Comparison of ENCODE assay signal across 13 cellular contexts in the genomic region with DNA sequence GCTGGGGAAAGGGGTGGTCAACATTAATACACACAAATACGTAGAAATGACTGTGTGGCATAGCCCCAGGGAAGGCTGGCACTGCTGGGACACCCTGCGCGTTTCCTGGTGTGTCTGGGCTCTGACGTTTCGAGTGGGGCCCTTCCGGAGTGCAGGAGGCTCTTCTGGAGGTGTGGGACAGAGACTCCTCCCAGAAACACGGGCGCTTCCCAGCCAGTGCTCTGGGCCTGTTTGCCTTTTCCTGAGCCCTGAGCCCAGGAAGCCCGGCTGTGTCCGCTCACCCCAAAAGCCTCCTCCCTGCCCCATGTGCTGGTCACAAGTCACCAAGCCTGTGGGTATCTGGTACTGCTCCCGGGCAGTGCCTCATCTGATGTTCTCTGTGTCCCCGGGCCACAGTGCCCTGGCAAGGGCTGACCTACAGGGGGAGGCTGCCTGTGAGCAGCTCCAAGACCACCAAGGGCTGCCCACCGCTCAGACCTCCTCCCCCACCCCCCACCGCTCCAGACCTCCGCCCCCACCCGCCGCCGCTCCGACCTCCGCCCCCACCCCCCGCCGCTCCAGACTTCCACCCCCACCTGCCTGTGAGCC.
DNase-seq lines count a peak whose midpoint lies in the region; ATAC-seq, FAIRE-seq and TF ChIP-seq lines count a peak whose summit lies in the region.
"Had no signal": no experiment of that assay in that cellular context is flagged by ENCODE, and none has a peak within 500 bp of the region (broad histone marks: within the 10 kb centered on the region; RNA-seq: fewer than 3 reads in every experiment).

No MANE protein-coding gene starts in this region.

- H4K5ac ChIP-seq in H1 (ENCODE audit: insufficient read length, low read depth, low read length): no peak overlapping the region

- H3K36me3 ChIP-seq in H1 (ENCODE audit: control insufficient read depth in 2 of 4, insufficient read depth in 4 of 4, low read length in 3 of 4) (no peaks in the 10 kb centered on the region; a peak in 1 of 8 replicates), lower lobe of right lung (no peaks in the 10 kb centered on the region), sigmoid colon (no peaks in the 10 kb centered on the region)

- H3K4me3 ChIP-seq in right cardiac atrium (ENCODE audit: low read length) (no peak overlapping the region), H1 (ENCODE audit: extremely low read depth in 1 of 4, insufficient read depth in 2 of 4, low read depth in 3 of 4, low read length in 4 of 4) (no peak overlapping the region), lower lobe of right lung (no peak overlapping the region), sigmoid colon (no peak overlapping the region)
- H3K4me3 ChIP-seq: GM12878 had no signal

- TF ChIP-seq POLR2A in H1 (IDR thresholded peaks at IDR 0.05; ENCODE audit: control extremely low read depth in 1 of 2, low read depth in 2 of 2, low read length in 2 of 2) (no peak), sigmoid colon (IDR thresholded peaks at IDR 0.05) (no peak)

- CTCF ChIA-PET in H1 (lab: Charles Lee; ENCODE audit: partially characterized antibody): interaction anchor here (1.1 to 1.4 kb wide), 4 partner anchors 9 to 140 kb away, joined by 3 to 4 read pairs (median 3); no protein-coding TSS in a partner anchor

- H2BK12ac ChIP-seq in H1 (ENCODE audit: low read depth, low read length): no peak overlapping the region

- no peaks in the 10 kb centered on the region for H3K4me1 ChIP-seq in right cardiac atrium (ENCODE audit: control insufficient read depth, insufficient read depth, low read length)
- no peaks in the 10 kb centered on the region for H3K4me1 ChIP-seq in H1 (replicated peaks in 1 of 4; ENCODE audit: control insufficient read depth in 3 of 4, insufficient read depth in 4 of 4, low read length in 3 of 4)
- H3K4me1 ChIP-seq in lower lobe of right lung: no peaks in the 10 kb centered on the region
- H3K4me1 ChIP-seq in sigmoid colon: no peaks in the 10 kb centered on the region

- H2BK5ac ChIP-seq in H1 (ENCODE audit: low read depth, low read length): no peak overlapping the region

- no peak for ATAC-seq in right cardiac atrium
- ATAC-seq in lower lobe of right lung: no peak
- ATAC-seq in GM18498 (IDR thresholded peaks at IDR 0.05; ENCODE audit: unreplicated experiment): no peak
- ATAC-seq: GM12878 had no signal

- H3K4me2 ChIP-seq in H1 (ENCODE audit: insufficient read depth in 1 of 2, low read depth in 2 of 2, low read length in 2 of 2): no peak overlapping the region

- TF ChIP-seq EP300 in H1 (IDR thresholded peaks at IDR 0.05; ENCODE audit: borderline replicate concordance in 1 of 2, low read depth in 2 of 2, low read length in 2 of 2) (no peak), sigmoid colon (IDR thresholded peaks at IDR 0.05) (no peak)

- no peak overlapping the region for H4K91ac ChIP-seq in H1 (replicated peaks; ENCODE audit: insufficient read length, low read length)

- H3K23ac ChIP-seq in H1 (ENCODE audit: insufficient read length): no peak overlapping the region

- H3K27ac ChIP-seq in right cardiac atrium (ENCODE audit: low read length): no peak overlapping the region
- no peak overlapping the region for H3K27ac ChIP-seq in H1 (ENCODE audit: low read depth, low read length)
- no peak overlapping the region for H3K27ac ChIP-seq in lower lobe of right lung
- H3K27ac ChIP-seq in sigmoid colon: no peak overlapping the region

- no peak overlapping the region for H3K4ac ChIP-seq in H1 (replicated peaks; ENCODE audit: insufficient read length, low read depth, low read length)

- intact Hi-C loops in right cardiac atrium (cut with DNase I) (no loop called here), cardiac septum (cut with DNase I) (no loop called here), lower lobe of right lung (cut with DNase I) (no loop called here), sigmoid colon (cut with DNase I) (no loop called here)

- no peak overlapping the region for H3K9ac ChIP-seq in H1 (replicated peaks in 1 of 4; ENCODE audit: extremely low read depth in 1 of 4, low read depth in 3 of 4, low read length in 3 of 4)

- peaks cover 0 to 14% of the 10 kb centered on the region in 2 experiments for H4K20me1 ChIP-seq in H1 (replicated peaks in 1 of 2; ENCODE audit: control insufficient read depth in 1 of 2, insufficient read depth in 2 of 2, low read length in 2 of 2)

- DNase-seq in right cardiac atrium (peak in 2 of 3 donors; percentile 22 to 38), cardiac septum (ENCODE audit: low spot score) (no peak), H1 (ENCODE audit: low read depth in 1 of 2, low spot score in 2 of 2) (no peak), lower lobe of right lung (peak; percentile 38), D341Med (ENCODE audit: low spot score) (no peak), sigmoid colon (no peak)
- DNase-seq: Calu3; CD4-positive, alpha-beta T cell; DMS79; IMR-90 had no signal

- FAIRE-seq in H1 (lab: Jason Lieb, UNC): no peak
- FAIRE-seq: A204.1, GM12878 had no signal

- no peak overlapping the region for H2AFZ ChIP-seq in H1 (ENCODE audit: low read length)

- TF ChIP-seq RAD21 in H1 (IDR thresholded peaks at IDR 0.05 in 1 of 2, conservative IDR thresholded peaks at IDR 0.05 in 1 of 2; ENCODE audit: low read depth in 2 of 2, low read length in 2 of 2): no peak

- H3K9me3 ChIP-seq in right cardiac atrium (ENCODE audit: control insufficient read depth, low read length): no peaks in the 10 kb centered on the region
- H3K9me3 ChIP-seq in H1 (ENCODE audit: insufficient read depth in 2 of 2, low read depth in 1 of 2, low read length in 1 of 2): no peaks in the 10 kb centered on the region
- H3K9me3 ChIP-seq in lower lobe of right lung: no peaks in the 10 kb centered on the region
- H3K9me3 ChIP-seq in sigmoid colon: no peaks in the 10 kb centered on the region

- H3K23me2 ChIP-seq in H1 (ENCODE audit: low read depth, low read length): peaks cover 9% of the 10 kb centered on the region; the same call in 1 of the 2 replicates

- peak overlapping the region; percentile 36; the same call in 1 of the 2 replicates for H4K8ac ChIP-seq in H1 (ENCODE audit: extremely low read depth, insufficient read depth, low read length)

- H3K56ac ChIP-seq in H1 (replicated peaks; ENCODE audit: insufficient read length, low read depth, low read length): no peak overlapping the region

- peaks cover 0 to 8% of the 10 kb centered on the region in 2 experiments; a peak in 3 of 4 replicates for H3K79me2 ChIP-seq in H1 (ENCODE audit: control insufficient read depth in 1 of 2, insufficient read depth in 2 of 2, low read length in 2 of 2)

- H3K79me1 ChIP-seq in H1 (ENCODE audit: low read depth, low read length): peaks cover 2% of the 10 kb centered on the region; the same call in 1 of the 2 replicates

- TF ChIP-seq CTCF in H1 (IDR thresholded peaks at IDR 0.05; ENCODE audit: control extremely low read depth in 1 of 3, insufficient read depth in 1 of 3, low read depth in 1 of 3, low read length in 3 of 3): peak in 2 of 3 experiments; percentile 19 to 34; a peak in 2 of 4 replicates
- no peak for TF ChIP-seq CTCF in lower lobe of right lung (IDR thresholded peaks at IDR 0.05)
- TF ChIP-seq CTCF in sigmoid colon (IDR thresholded peaks at IDR 0.05): no peak

- no peak overlapping the region for H2BK120ac ChIP-seq in H1 (replicated peaks; ENCODE audit: low read depth, low read length)

- H3K18ac ChIP-seq in H1 (ENCODE audit: extremely low read depth, low read length): no peak overlapping the region

- no peak overlapping the region for H2BK20ac ChIP-seq in H1 (ENCODE audit: low read length)

- no peaks in the 10 kb centered on the region for H3K27me3 ChIP-seq in right cardiac atrium (ENCODE audit: control insufficient read depth, insufficient read depth)
- no peaks in the 10 kb centered on the region for H3K27me3 ChIP-seq in H1 (replicated peaks in 1 of 4; ENCODE audit: control insufficient read depth in 3 of 4, extremely low read depth in 1 of 4, insufficient read depth in 3 of 4, low read length in 3 of 4)
- no peaks in the 10 kb centered on the region for H3K27me3 ChIP-seq in lower lobe of right lung (ENCODE audit: low read depth)
- no peaks in the 10 kb centered on the region for H3K27me3 ChIP-seq in sigmoid colon

- no peak overlapping the region for H2AK5ac ChIP-seq in H1 (ENCODE audit: low read depth, low read length)

- WGBS in right cardiac atrium: 65% methylated on average over 22 of the region's 22 CpGs
- WGBS in H1 (ENCODE audit: extremely low coverage in 1 of 2, insufficient coverage in 1 of 2, insufficient read length in 1 of 2, insufficient replicate concordance in 2 of 2, low coverage in 1 of 2, low lambda C conversion rate in 2 of 2, missing lambda C conversion rate in 1 of 2), 2 experiments: 81% methylated on average over 12 of the region's 22 CpGs; no CpG with 5 or more reads in 1 of the 2 experiments
- 70 to 77% methylated on average over 19 to 22 of the region's 22 CpGs for WGBS in sigmoid colon, 2 donors

- H3K14ac ChIP-seq in H1 (ENCODE audit: insufficient read length): no peak overlapping the region

- POLR2A ChIA-PET in H1 (lab: Charles Lee; ENCODE audit: partially characterized antibody): no interaction called here

- no peak overlapping the region for H2BK15ac ChIP-seq in H1 (ENCODE audit: low read length)

TF ChIP-seq in H1, 55 proteins besides CTCF, POLR2A, EP300 and RAD21:
- TF ChIP-seq CBX5 (IDR thresholded peaks at IDR 0.05; ENCODE audit: low read depth, low read length) (no peak), SP2 (IDR thresholded peaks at IDR 0.05; ENCODE audit: low read length) (no peak), FOSL1 (IDR thresholded peaks at IDR 0.05; ENCODE audit: insufficient read depth, low read depth, low read length) (no peak), NANOG (IDR thresholded peaks at IDR 0.05; ENCODE audit: insufficient read depth, low read depth, low read length, poor library complexity, severe bottlenecking) (no peak), ASH2L (IDR thresholded peaks at IDR 0.05; ENCODE audit: low read length) (no peak), TCF12 (IDR thresholded peaks at IDR 0.05; ENCODE audit: low read depth, low read length) (no peak)
TF ChIP-seq in H1: peak in this region for 0.

Comparison
In these comparisons a context has a peak if more than half of its experiments do, and no peak if none do; other contexts are left out.
1. DNase-seq: peak in right cardiac atrium (2 of 3) and lower lobe of right lung (single experiment); none in cardiac septum (single experiment), H1 (0 of 2), D341Med (single experiment) and sigmoid colon (single experiment).
2. CTCF ChIP-seq: peak in H1 (2 of 3); none in lower lobe of right lung (single experiment) and sigmoid colon (0 of 4).